1 cellular context compared by ENCODE assay signal in genomic region chr1:234975122-234975940, GRCh38.
A peak's percentile ranks its signal among the peaks of the same experiment; 100 is the strongest.
TF ChIP-seq lines count a peak whose summit lies in the region.

No MANE protein-coding gene starts in this region.

TF ChIP-seq in HEK293, 187 proteins besides CTCF, POLR2A, EP300 and RAD21 (continued from another document and continues in another):
- peak; percentile 67 for TF ChIP-seq ZNF639 (tag by site-specific recombination; IDR thresholded peaks at IDR 0.05)
- no peak for TF ChIP-seq ZNF510 (tag by site-specific recombination; IDR thresholded peaks at IDR 0.05; ENCODE audit: insufficient replicate concordance)
- peak; percentile 94 for TF ChIP-seq ZBTB21 (tag by site-specific recombination; IDR thresholded peaks at IDR 0.05)
- peak; percentile 99 for TF ChIP-seq ZNF660 (tag by site-specific recombination; IDR thresholded peaks at IDR 0.05)
- no peak for TF ChIP-seq ZNF501 (tag by site-specific recombination; IDR thresholded peaks at IDR 0.05)
- no peak for TF ChIP-seq ZBTB11 (tag by site-specific recombination; conservative IDR thresholded peaks at IDR 0.05; ENCODE audit: low read depth)
- peak; percentile 8; the same call in 1 of the 2 replicates for TF ChIP-seq ZNF664 (tag by site-specific recombination; IDR thresholded peaks at IDR 0.05)
- TF ChIP-seq ZNF518A (tag by site-specific recombination; conservative IDR thresholded peaks at IDR 0.05; ENCODE audit: low read depth), result peak; percentile 72
- TF ChIP-seq ZNF623 (tag by site-specific recombination; IDR thresholded peaks at IDR 0.05), result peak; percentile 51
- no peak for TF ChIP-seq ZBTB49 (tag by site-specific recombination; IDR thresholded peaks at IDR 0.05; ENCODE audit: low read depth)
- TF ChIP-seq ZFHX2 (tag by site-specific recombination; conservative IDR thresholded peaks at IDR 0.05), result peak; percentile 59
- no peak for TF ChIP-seq ZNF626 (tag by site-specific recombination; IDR thresholded peaks at IDR 0.05)
- TF ChIP-seq ZFP69B (tag by site-specific recombination; IDR thresholded peaks at IDR 0.05), result peak; percentile 85
- no peak for TF ChIP-seq ZNF571 (tag by site-specific recombination; IDR thresholded peaks at IDR 0.05)
- TF ChIP-seq KLF8 (tag by site-specific recombination; IDR thresholded peaks at IDR 0.05), result 0 out of 2 replicates have a peak, but pooled peaks have one; percentile 57
- peak; percentile 66 for TF ChIP-seq GLI2 (tag by site-specific recombination; IDR thresholded peaks at IDR 0.05; ENCODE audit: borderline replicate concordance, low read depth)
- TF ChIP-seq OSR2 (tag by site-specific recombination; IDR thresholded peaks at IDR 0.05), result peak; percentile 93
- 0 out of 2 replicates have a peak, but pooled peaks have one; percentile 46 for TF ChIP-seq SP3 (tag by site-specific recombination; IDR thresholded peaks at IDR 0.05)
- peak; percentile 62; the same call in 1 of the 2 replicates for TF ChIP-seq KLF16 (tag by site-specific recombination; IDR thresholded peaks at IDR 0.05)
- TF ChIP-seq ZSCAN23 (tag by site-specific recombination; IDR thresholded peaks at IDR 0.05), result 0 out of 2 replicates have a peak, but pooled peaks have one; percentile 52
- TF ChIP-seq, protein P1, sequence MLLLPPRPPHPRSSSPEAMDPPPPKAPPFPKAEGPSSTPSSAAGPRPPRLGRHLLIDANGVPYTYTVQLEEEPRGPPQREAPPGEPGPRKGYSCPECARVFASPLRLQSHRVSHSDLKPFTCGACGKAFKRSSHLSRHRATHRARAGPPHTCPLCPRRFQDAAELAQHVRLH (tag by site-specific recombination; IDR thresholded peaks at IDR 0.05), result 0 out of 2 replicates have a peak, but pooled peaks have one; percentile 61
- TF ChIP-seq ZNF175 (tag by site-specific recombination; IDR thresholded peaks at IDR 0.05), result no peak
- TF ChIP-seq ZIC2 (tag by site-specific recombination; IDR thresholded peaks at IDR 0.05), result no peak
- 0 out of 2 replicates have a peak, but pooled peaks have one; percentile 48 for TF ChIP-seq ZNF391 (tag by site-specific recombination; IDR thresholded peaks at IDR 0.05; ENCODE audit: borderline replicate concordance, low read depth)
- TF ChIP-seq ZNF473 (tag by site-specific recombination; IDR thresholded peaks at IDR 0.05), result no peak
- TF ChIP-seq ZBTB48 (tag by site-specific recombination; IDR thresholded peaks at IDR 0.05), result no peak
- peak; percentile 45; the same call in 1 of the 2 replicates for TF ChIP-seq EGR2 (tag by site-specific recombination; IDR thresholded peaks at IDR 0.05; ENCODE audit: low read depth)
- no peak for TF ChIP-seq ZNF701 (tag by site-specific recombination; IDR thresholded peaks at IDR 0.05)
- peak; percentile 61; the same call in 1 of the 2 replicates for TF ChIP-seq BCL11A (tag by site-specific recombination; IDR thresholded peaks at IDR 0.05; ENCODE audit: low read depth)
- TF ChIP-seq, protein P2, sequence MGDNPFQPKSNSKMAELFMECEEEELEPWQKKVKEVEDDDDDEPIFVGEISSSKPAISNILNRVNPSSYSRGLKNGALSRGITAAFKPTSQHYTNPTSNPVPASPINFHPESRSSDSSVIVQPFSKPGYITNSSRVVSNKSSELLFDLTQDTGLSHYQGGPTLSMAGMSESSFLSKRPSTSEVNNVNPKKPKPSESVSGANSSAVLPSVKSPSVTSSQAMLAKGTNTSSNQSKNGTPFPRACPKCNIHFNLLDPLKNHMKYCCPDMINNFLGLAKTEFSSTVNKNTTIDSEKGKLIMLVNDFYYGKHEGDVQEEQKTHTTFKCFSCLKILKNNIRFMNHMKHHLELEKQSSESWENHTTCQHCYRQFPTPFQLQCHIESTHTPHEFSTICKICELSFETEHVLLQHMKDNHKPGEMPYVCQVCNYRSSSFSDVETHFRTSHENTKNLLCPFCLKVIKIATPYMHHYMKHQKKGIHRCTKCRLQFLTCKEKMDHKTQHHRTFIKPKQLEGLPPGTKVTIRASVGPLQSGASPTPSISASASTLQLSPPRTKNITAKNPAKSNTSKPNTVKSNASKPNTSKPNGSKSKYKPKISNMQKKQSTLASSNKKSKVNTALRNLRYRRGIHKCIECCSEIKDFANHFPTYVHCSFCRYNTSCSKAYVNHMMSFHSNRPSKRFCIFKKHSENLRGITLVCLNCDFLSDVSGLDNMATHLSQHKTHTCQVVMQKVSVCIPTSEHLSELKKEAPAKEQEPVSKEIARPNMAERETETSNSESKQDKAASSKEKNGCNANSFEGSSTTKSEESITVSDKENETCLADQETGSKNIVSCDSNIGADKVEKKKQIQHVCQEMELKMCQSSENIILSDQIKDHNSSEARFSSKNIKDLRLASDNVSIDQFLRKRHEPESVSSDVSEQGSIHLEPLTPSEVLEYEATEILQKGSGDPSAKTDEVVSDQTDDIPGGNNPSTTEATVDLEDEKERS (tag by site-specific recombination; IDR thresholded peaks at IDR 0.05), result peak; percentile 36; the same call in 1 of the 2 replicates
- peak; percentile 64; the same call in 1 of the 2 replicates for TF ChIP-seq ZNF184 (tag by site-specific recombination; IDR thresholded peaks at IDR 0.05)
- TF ChIP-seq, protein P3, sequence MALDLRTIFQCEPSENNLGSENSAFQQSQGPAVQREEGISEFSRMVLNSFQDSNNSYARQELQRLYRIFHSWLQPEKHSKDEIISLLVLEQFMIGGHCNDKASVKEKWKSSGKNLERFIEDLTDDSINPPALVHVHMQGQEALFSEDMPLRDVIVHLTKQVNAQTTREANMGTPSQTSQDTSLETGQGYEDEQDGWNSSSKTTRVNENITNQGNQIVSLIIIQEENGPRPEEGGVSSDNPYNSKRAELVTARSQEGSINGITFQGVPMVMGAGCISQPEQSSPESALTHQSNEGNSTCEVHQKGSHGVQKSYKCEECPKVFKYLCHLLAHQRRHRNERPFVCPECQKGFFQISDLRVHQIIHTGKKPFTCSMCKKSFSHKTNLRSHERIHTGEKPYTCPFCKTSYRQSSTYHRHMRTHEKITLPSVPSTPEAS (tag by site-specific recombination; IDR thresholded peaks at IDR 0.05), result 0 out of 2 replicates have a peak, but pooled peaks have one; percentile 37
- no peak for TF ChIP-seq MYNN (tag by site-specific recombination; IDR thresholded peaks at IDR 0.05; ENCODE audit: borderline replicate concordance)
- no peak for TF ChIP-seq ZNF529 (tag by site-specific recombination; IDR thresholded peaks at IDR 0.05; ENCODE audit: insufficient replicate concordance)
- TF ChIP-seq ZNF2 (tag by site-specific recombination; IDR thresholded peaks at IDR 0.05), result 0 out of 2 replicates have a peak, but pooled peaks have one; percentile 60
- TF ChIP-seq ZNF366 (tag by site-specific recombination; conservative IDR thresholded peaks at IDR 0.05), result peak; percentile 99
- TF ChIP-seq ZNF174 (tag by site-specific recombination; IDR thresholded peaks at IDR 0.05), result no peak
- TF ChIP-seq, protein P4, sequence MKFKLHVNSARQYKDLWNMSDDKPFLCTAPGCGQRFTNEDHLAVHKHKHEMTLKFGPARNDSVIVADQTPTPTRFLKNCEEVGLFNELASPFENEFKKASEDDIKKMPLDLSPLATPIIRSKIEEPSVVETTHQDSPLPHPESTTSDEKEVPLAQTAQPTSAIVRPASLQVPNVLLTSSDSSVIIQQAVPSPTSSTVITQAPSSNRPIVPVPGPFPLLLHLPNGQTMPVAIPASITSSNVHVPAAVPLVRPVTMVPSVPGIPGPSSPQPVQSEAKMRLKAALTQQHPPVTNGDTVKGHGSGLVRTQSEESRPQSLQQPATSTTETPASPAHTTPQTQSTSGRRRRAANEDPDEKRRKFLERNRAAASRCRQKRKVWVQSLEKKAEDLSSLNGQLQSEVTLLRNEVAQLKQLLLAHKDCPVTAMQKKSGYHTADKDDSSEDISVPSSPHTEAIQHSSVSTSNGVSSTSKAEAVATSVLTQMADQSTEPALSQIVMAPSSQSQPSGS (tag by site-specific recombination; IDR thresholded peaks at IDR 0.05; ENCODE audit: low read depth), result peak; percentile 30; the same call in 1 of the 2 replicates
- no peak for TF ChIP-seq AEBP2 (tag by site-specific recombination; IDR thresholded peaks at IDR 0.05; ENCODE audit: borderline replicate concordance)
- no peak for TF ChIP-seq ZNF354C (tag by site-specific recombination; IDR thresholded peaks at IDR 0.05; ENCODE audit: borderline replicate concordance, low read depth)
